In the genomic region with DNA sequence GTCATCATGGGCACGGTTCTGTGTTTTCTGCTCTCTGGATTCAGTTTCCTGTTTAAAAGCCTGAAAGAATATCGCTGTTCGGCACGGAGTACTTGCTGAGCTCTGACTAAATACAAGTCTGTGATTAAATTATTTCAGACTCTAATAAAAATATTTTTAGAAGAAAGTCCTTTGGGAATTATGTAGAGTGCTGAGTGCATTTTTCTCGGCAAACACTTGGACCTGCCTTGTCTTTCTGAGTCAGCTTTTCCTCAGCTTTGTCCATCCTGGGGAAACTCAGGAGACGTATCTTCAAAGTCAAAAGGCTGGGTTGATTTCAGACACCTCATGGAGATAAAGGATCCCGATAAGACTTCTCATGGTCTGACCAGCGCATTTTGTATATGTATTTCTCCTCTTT, we compare ENCODE assay signal across 14 cellular contexts. TPM values are rescaled to one million over a fixed set of nuclear protein-coding genes. Genes with fewer than 3 reads are reported as not detected.
DNase-seq lines count a peak whose midpoint lies in the region; TF ChIP-seq lines count a peak whose summit lies in the region.
"Had no signal": no experiment of that assay in that cellular context is flagged by ENCODE, and none has a peak within 500 bp of the region (broad histone marks: within the 10 kb centered on the region; RNA-seq: fewer than 3 reads in every experiment).

No MANE protein-coding gene starts in this region.

- H3K4me3 ChIP-seq in skeletal muscle satellite cell (ENCODE audit: low read length), result peak overlapping the region; percentile 9

- H3K27me3 ChIP-seq in skeletal muscle satellite cell (ENCODE audit: control insufficient read depth, insufficient read depth, low read length), result no peaks in the 10 kb centered on the region

- DNase-seq in EH (ENCODE audit: low read depth) (peak; percentile 82), chondrocyte (ENCODE audit: low spot score) (no peak), hepatic stellate cell (ENCODE audit: low spot score) (peak; percentile 64), DMS79 treated with DMSO at 0.1 percent for 48 hours (lab: John Stamatoyannopoulos, UW) (no peak), HK-2 (ENCODE audit: unreplicated experiment) (no peak), GM10248 (ENCODE audit: extremely low spot score) (no peak)
- DNase-seq in effector CD4-positive, alpha-beta T cell, result no peak
- DNase-seq: KBM-7, NCI-H187, NCI-H82, SIG-M5, small intestine had no signal

- no peaks in the 10 kb centered on the region for H3K9me3 ChIP-seq in skeletal muscle satellite cell (replicated peaks; ENCODE audit: low read length)

- H3K4me1 Mint-ChIP-seq in chondrocyte (ENCODE audit: low read depth), result peaks cover 89% of the 10 kb centered on the region

- H3K4me3 Mint-ChIP-seq in chondrocyte (ENCODE audit: unreplicated experiment), result peak overlapping the region; percentile 50

- H3K9me3 Mint-ChIP-seq in chondrocyte (ENCODE audit: low read depth), result no peaks in the 10 kb centered on the region

- no peaks in the 10 kb centered on the region for H3K27me3 Mint-ChIP-seq in chondrocyte (ENCODE audit: low read depth)

- no peaks in the 10 kb centered on the region for H3K36me3 ChIP-seq in skeletal muscle satellite cell (ENCODE audit: insufficient read depth, low read length)

- peak overlapping the region; percentile 58 for H3K4me2 ChIP-seq in skeletal muscle satellite cell (ENCODE audit: low read length)

- peak overlapping the region; percentile 97 for H3K27ac Mint-ChIP-seq in chondrocyte (ENCODE audit: unreplicated experiment)

- CTCF ChIA-PET in GM10248 (lab: Yijun Ruan, JAX), result interaction anchor here (1.2 to 2.2 kb wide), 4 partner anchors 9 to 204 kb away, joined by 5 to 8 read pairs (median 6); no protein-coding TSS in a partner anchor

- H3K9ac ChIP-seq in skeletal muscle satellite cell (ENCODE audit: low read depth, low read length), result peak overlapping the region; percentile 74

- TF ChIP-seq CTCF in chondrocyte (IDR thresholded peaks at IDR 0.05) (no peak), GM10248 (IDR thresholded peaks at IDR 0.05; ENCODE audit: control extremely low read depth, extremely low read depth, low read depth, missing control alignments) (no peak)

- POLR2A ChIA-PET in GM10248 (lab: Yijun Ruan, JAX), result no interaction called here

- no peaks in the 10 kb centered on the region for H3K36me3 Mint-ChIP-seq in chondrocyte (ENCODE audit: low read depth)

- H3K4me1 ChIP-seq in skeletal muscle satellite cell (ENCODE audit: control insufficient read depth, insufficient read depth, low read length), result peaks cover 64% of the 10 kb centered on the region

RNA-seq across cellular contexts. Expression of gene IL1R2, which starts 45.9 kb away (rescaled TPM):
- total RNA-seq in chondrocyte, result not detected in 3 replicates
- total RNA-seq in skeletal muscle satellite cell (2012; rRNA removed), result 0.76 and 1.5 TPM in 2 replicates
- total RNA-seq: Daoy had no signal

Comparison
In these comparisons a context has a peak if more than half of its experiments do, and no peak if none do; other contexts are left out.
1. DNase-seq: peak in EH (single experiment) and hepatic stellate cell (single experiment); none in chondrocyte (single experiment), effector CD4-positive, alpha-beta T cell (single experiment), DMS79 treated with DMSO at 0.1 percent for 48 hours (single experiment), HK-2 (single experiment) and GM10248 (single experiment).